8 cellular contexts compared by ENCODE assay signal in genomic region chr17:68035131-68035522, GRCh38. TPM values are rescaled to one million over a fixed set of nuclear protein-coding genes. Genes with fewer than 3 reads are reported as not detected.
DNase-seq lines count a peak whose midpoint lies in the region; ATAC-seq and TF ChIP-seq lines count a peak whose summit lies in the region.

No MANE protein-coding gene starts in this region.

- CTCF ChIA-PET in CD8-positive, alpha-beta memory T cell (lab: Charles Lee) = interaction anchor here (1.0 to 1.8 kb wide), 2 partner anchors 15 to 76 kb away, joined by 3 to 13 read pairs; no protein-coding TSS in a partner anchor

- peaks cover 10 to 19% (median 18%) of the 10 kb centered on the region in 3 donors for H3K4me1 Mint-ChIP-seq in CD8-positive, alpha-beta memory T cell

- H3K36me3 Mint-ChIP-seq in CD8-positive, alpha-beta memory T cell = peaks cover 0 to 22% (median 0%) of the 10 kb centered on the region in 3 donors

- H3K4me3 Mint-ChIP-seq in CD8-positive, alpha-beta memory T cell = peak overlapping the region; percentile 88 to 97 (median 94)

- no peaks in the 10 kb centered on the region for H3K9me3 ChIP-seq in CD8-positive, alpha-beta memory T cell (ENCODE audit: low read length)
- H3K9me3 ChIP-seq in SJCRH30 (replicated peaks) (no peaks in the 10 kb centered on the region), right atrium auricular region (no peaks in the 10 kb centered on the region)

- peak overlapping the region in 6 of 8 donors; percentile 87 to 98 (median 96) for H3K27ac Mint-ChIP-seq in CD8-positive, alpha-beta memory T cell

- H3K27ac ChIP-seq in CD8-positive, alpha-beta memory T cell (ENCODE audit: low read depth, low read length) = no peak overlapping the region
- peak overlapping the region; percentile 44 for H3K27ac ChIP-seq in SJCRH30
- no peak overlapping the region for H3K27ac ChIP-seq in right atrium auricular region

- no peaks in the 10 kb centered on the region for H3K36me3 ChIP-seq in CD8-positive, alpha-beta memory T cell (ENCODE audit: insufficient read depth, low read length)
- peaks cover 37% of the 10 kb centered on the region for H3K36me3 ChIP-seq in SJCRH30
- peaks cover 29% of the 10 kb centered on the region for H3K36me3 ChIP-seq in right atrium auricular region

- POLR2A ChIA-PET in CD8-positive, alpha-beta memory T cell (lab: Charles Lee) = interaction anchor here (0.7 to 1.0 kb wide), 2 partner anchors 40 to 162 kb away, joined by 3 read pairs; no protein-coding TSS in a partner anchor

- no peaks in the 10 kb centered on the region for H3K27me3 ChIP-seq in CD8-positive, alpha-beta memory T cell (ENCODE audit: insufficient read depth, low read length, poor library complexity, severe bottlenecking)
- H3K27me3 ChIP-seq in SJCRH30 = no peaks in the 10 kb centered on the region
- H3K27me3 ChIP-seq in right atrium auricular region = no peaks in the 10 kb centered on the region

- peak in 2 of 5 donors; percentile 85 to 89 for DNase-seq in CD8-positive, alpha-beta memory T cell
- DNase-seq in HuH-7 (ENCODE audit: low spot score) (peak; percentile 77), SJCRH30 (peak in 1 of 2 experiments; percentile 94), activated gamma-delta T cell (lab: John Stamatoyannopoulos, UW) (peak; percentile 73), right atrium auricular region (ENCODE audit: low spot score) (peak; percentile 90), glomerular visceral epithelial cell (ENCODE audit: extremely low spot score) (no peak)
- DNase-seq in stimulated activated CD4-positive, alpha-beta T cell treated with anti-CD3 and anti-CD28 coated beads, Interleukin-12 subunit alpha, Interleukin-12 subunit beta, amount 100 ng/mL, for 48 hours (ENCODE audit: low read depth in 2 of 3, low spot score in 1 of 3) = peak; percentile 80 to 90 (median 84)

- peaks cover 9% of the 10 kb centered on the region for H3K4me1 ChIP-seq in CD8-positive, alpha-beta memory T cell (ENCODE audit: insufficient read depth, low read length)
- H3K4me1 ChIP-seq in SJCRH30 = peaks cover 2% of the 10 kb centered on the region; the same call in 1 of the 2 replicates
- H3K4me1 ChIP-seq in right atrium auricular region = peaks cover 0 to 19% of the 10 kb centered on the region in 2 donors

- no peaks in the 10 kb centered on the region for H3K9me3 Mint-ChIP-seq in CD8-positive, alpha-beta memory T cell

- peak; percentile 91 for ATAC-seq in GM21529 (IDR thresholded peaks at IDR 0.05; ENCODE audit: unreplicated experiment)

- TF ChIP-seq CTCF in right atrium auricular region (IDR thresholded peaks at IDR 0.05) = no peak

- peaks cover 0 to 5% of the 10 kb centered on the region in 2 donors for H3K27me3 Mint-ChIP-seq in CD8-positive, alpha-beta memory T cell

- H3K4me3 ChIP-seq in CD8-positive, alpha-beta memory T cell (ENCODE audit: low read length) = peak overlapping the region; percentile 27
- peak overlapping the region; percentile 55 for H3K4me3 ChIP-seq in SJCRH30
- peak overlapping the region; percentile 16 to 36 for H3K4me3 ChIP-seq in right atrium auricular region

RNA-seq across cellular contexts. Expression of gene KPNA2, which starts 0.4 kb away (rescaled TPM):
- total RNA-seq in CD8-positive, alpha-beta memory T cell = 100 to 1,000 TPM; 213 to 223 TPM
- 24.3 TPM for polyA plus RNA-seq in CD8-positive, alpha-beta memory T cell
- total RNA-seq in SJCRH30 (2014; rRNA removed; shearing (Covaris generic)) = 325 and 342 TPM in 2 replicates
- total RNA-seq in right atrium auricular region = 10 to 100 TPM; 17.9 to 19.2 TPM

RNA-seq across cellular contexts. Expression of gene C17orf58, which starts 38.9 kb away (rescaled TPM):
- total RNA-seq in CD8-positive, alpha-beta memory T cell = 10 to 100 TPM; 45.7 to 45.8 TPM
- polyA plus RNA-seq in CD8-positive, alpha-beta memory T cell = 2.2 TPM
- total RNA-seq in SJCRH30 (2014; rRNA removed; shearing (Covaris generic)) = 11.3 and 12.7 TPM in 2 replicates
- 10 to 100 TPM in 1 of 2 donors, 1 to 10 TPM in 1; 6.9 to 10.1 TPM for total RNA-seq in right atrium auricular region

Comparison
In these comparisons a context has a peak if more than half of its experiments do, and no peak if none do; other contexts are left out.
1. RNA of gene KPNA2, which starts 0.4 kb away (total RNA-seq): 325 to 342 TPM in SJCRH30 and 213 to 223 TPM in CD8-positive, alpha-beta memory T cell; 17.9 to 19.2 TPM in right atrium auricular region; every median in the first group is over 10 times any median in the second.
2. Peak in every context shown above with its lines, with median percentiles within 50 percentile points of each other: H3K4me3 ChIP-seq.